8 cellular contexts compared by ENCODE assay signal in the genomic region with DNA sequence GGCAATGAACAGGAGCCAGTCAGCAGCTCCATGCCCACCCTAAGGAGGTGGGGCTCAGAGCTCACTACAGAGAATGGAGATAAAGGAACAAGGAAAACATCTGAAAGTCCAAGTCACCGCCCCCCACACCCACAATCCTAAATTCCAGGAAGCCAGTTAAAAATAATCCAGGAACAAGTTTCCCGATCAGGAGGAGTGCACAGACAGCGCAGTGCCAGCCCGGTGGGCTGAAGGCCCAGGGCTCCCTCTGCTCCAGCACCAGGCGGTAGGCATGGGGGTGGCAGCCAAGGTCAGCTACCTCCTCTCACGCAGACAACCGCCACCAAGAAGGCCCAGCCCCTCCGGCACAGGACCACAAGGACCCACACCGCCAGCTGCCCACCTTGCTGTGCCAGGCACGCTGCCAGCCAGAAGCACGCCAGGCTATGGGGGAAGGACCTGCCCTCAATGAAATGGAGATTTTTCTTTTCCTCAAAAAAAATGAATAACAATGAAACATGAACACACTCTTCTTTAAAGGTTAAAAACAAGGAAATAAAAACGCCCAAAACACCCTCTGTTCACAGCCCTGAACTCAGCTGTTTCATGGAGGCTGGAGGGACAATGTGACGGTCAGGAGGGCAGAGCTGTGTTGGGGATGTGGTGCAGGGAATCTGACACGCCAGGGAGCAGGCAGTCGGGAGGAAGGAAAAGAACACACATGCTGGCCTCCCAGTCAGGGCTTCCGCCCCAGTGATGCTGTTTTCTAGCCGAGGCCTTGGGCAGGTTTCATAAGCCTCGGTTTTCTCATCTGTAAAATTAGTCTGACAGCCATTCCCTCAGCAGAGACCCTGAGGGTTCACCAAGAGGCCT. TPM values are rescaled to one million over a fixed set of nuclear protein-coding genes. Genes with fewer than 3 reads are reported as not detected.
DNase-seq lines count a peak whose midpoint lies in the region; ATAC-seq and TF ChIP-seq lines count a peak whose summit lies in the region.

No MANE protein-coding gene starts in this region.

- H3K9me3 ChIP-seq in CD8-positive, alpha-beta memory T cell (ENCODE audit: low read length): no peaks in the 10 kb centered on the region
- H3K9me3 ChIP-seq in esophagus squamous epithelium (no peaks in the 10 kb centered on the region), ovary (no peaks in the 10 kb centered on the region)

- H3K27me3 ChIP-seq in CD8-positive, alpha-beta memory T cell (ENCODE audit: insufficient read depth, low read length, poor library complexity, severe bottlenecking): no peaks in the 10 kb centered on the region
- no peaks in the 10 kb centered on the region for H3K27me3 ChIP-seq in esophagus squamous epithelium
- no peaks in the 10 kb centered on the region for H3K27me3 ChIP-seq in ovary

- POLR2A ChIA-PET in CD8-positive, alpha-beta memory T cell (lab: Charles Lee): interaction anchor here (1.1 kb wide), 1 partner anchor 10 kb away, joined by 5 read pairs; no protein-coding TSS in a partner anchor
- POLR2A ChIA-PET in T-cell (lab: Charles Lee): interaction anchor here in 1 of 2 donors (0.6 to 0.7 kb wide), 2 partner anchors 499 to 1462 kb away, joined by 4 read pairs; no protein-coding TSS in a partner anchor

- peaks cover 0 to 12% (median 1%) of the 10 kb centered on the region in 3 donors for H3K36me3 Mint-ChIP-seq in CD8-positive, alpha-beta memory T cell
- H3K36me3 Mint-ChIP-seq in T-cell: peaks cover 3% of the 10 kb centered on the region

- peaks cover 82% of the 10 kb centered on the region for H3K4me1 ChIP-seq in CD8-positive, alpha-beta memory T cell (ENCODE audit: insufficient read depth, low read length)
- peaks cover 36 to 100% (median 77%) of the 10 kb centered on the region in 3 donors for H3K4me1 ChIP-seq in esophagus squamous epithelium
- peaks cover 29% of the 10 kb centered on the region for H3K4me1 ChIP-seq in ovary (ENCODE audit: insufficient read depth)

- H3K4me3 ChIP-seq in CD8-positive, alpha-beta memory T cell (ENCODE audit: low read length): no peak overlapping the region
- H3K4me3 ChIP-seq in esophagus squamous epithelium: peak overlapping the region in 3 of 4 donors; percentile 16 to 47 (median 18)
- no peak overlapping the region for H3K4me3 ChIP-seq in ovary

- DNase-seq in CD8-positive, alpha-beta memory T cell: no peak
- DNase-seq in T-cell: no peak
- DNase-seq in esophagus squamous epithelium (lab: John Stamatoyannopoulos, UW): no peak
- peak in 3 of 5 donors; percentile 42 to 53 (median 49) for DNase-seq in ovary
- DNase-seq in ACHN: no peak
- no peak for DNase-seq in NCI-H524 (lab: John Stamatoyannopoulos, UW)
- no peak for DNase-seq in NCI-H1417 (lab: John Stamatoyannopoulos, UW)

- no peaks in the 10 kb centered on the region for H3K36me3 ChIP-seq in CD8-positive, alpha-beta memory T cell (ENCODE audit: insufficient read depth, low read length)
- peaks cover 0 to 10% (median 0%) of the 10 kb centered on the region in 3 donors for H3K36me3 ChIP-seq in esophagus squamous epithelium
- no peaks in the 10 kb centered on the region for H3K36me3 ChIP-seq in ovary

- H3K27ac ChIP-seq in CD8-positive, alpha-beta memory T cell (ENCODE audit: low read depth, low read length): peak overlapping the region; percentile 32
- H3K27ac ChIP-seq in esophagus squamous epithelium: peak overlapping the region; percentile 60 to 81 (median 80)
- H3K27ac ChIP-seq in ovary: peak overlapping the region in 1 of 2 donors; percentile 27

- CTCF ChIA-PET in CD8-positive, alpha-beta memory T cell (lab: Charles Lee): interaction anchor here (0.7 to 0.8 kb wide), 2 partner anchors 16 to 88 kb away, joined by 3 read pairs; no protein-coding TSS in a partner anchor
- CTCF ChIA-PET in T-cell (lab: Charles Lee): no interaction called here

- no peak for TF ChIP-seq EP300 in ovary (IDR thresholded peaks at IDR 0.05)

- in situ Hi-C loops in ACHN (cut with HindIII; ENCODE audit: low pct_ligation_motif_present, low pct_unique_long_range_greater_than_20kb, low sequenced_read_pairs): no loop called here

- WGBS in esophagus squamous epithelium, 2 donors: 21 to 27% methylated on average over 15 to 16 of the region's 18 CpGs
- 21 to 34% (median 22%) methylated on average over 18 of the region's 18 CpGs for WGBS in ovary, 3 donors

- TF ChIP-seq POLR2A in esophagus squamous epithelium (IDR thresholded peaks at IDR 0.05) (no peak), ovary (IDR thresholded peaks at IDR 0.05) (no peak)

- ATAC-seq in T-cell (replicated peaks in 1 of 4) (no peak), GM21717 (IDR thresholded peaks at IDR 0.05; ENCODE audit: unreplicated experiment) (no peak)

- H3K27me3 Mint-ChIP-seq in CD8-positive, alpha-beta memory T cell: no peaks in the 10 kb centered on the region
- no peaks in the 10 kb centered on the region for H3K27me3 Mint-ChIP-seq in T-cell

- H3K9me3 Mint-ChIP-seq in CD8-positive, alpha-beta memory T cell: no peaks in the 10 kb centered on the region
- no peaks in the 10 kb centered on the region for H3K9me3 Mint-ChIP-seq in T-cell

- peak overlapping the region; percentile 29 to 83 (median 70) for H3K4me3 Mint-ChIP-seq in CD8-positive, alpha-beta memory T cell
- peak overlapping the region; percentile 46 to 93 (median 62) for H3K4me3 Mint-ChIP-seq in T-cell

- intact Hi-C loops in esophagus squamous epithelium (cut with DNase I): no loop called here
- intact Hi-C loops in ovary (cut with DNase I): loop anchor here in 1 of 4 donors (10.0 kb wide), 1 partner anchor 61 kb away; no protein-coding TSS in a partner anchor

- peak overlapping the region; percentile 75 to 98 (median 88) for H3K27ac Mint-ChIP-seq in CD8-positive, alpha-beta memory T cell
- H3K27ac Mint-ChIP-seq in T-cell: peak overlapping the region; percentile 97 to 98

- TF ChIP-seq CTCF in esophagus squamous epithelium (IDR thresholded peaks at IDR 0.05) (peak in 1 of 6 experiments; percentile 25), ovary (IDR thresholded peaks at IDR 0.05) (no peak)

- peaks cover 86 to 96% (median 96%) of the 10 kb centered on the region in 3 donors for H3K4me1 Mint-ChIP-seq in CD8-positive, alpha-beta memory T cell
- H3K4me1 Mint-ChIP-seq in T-cell: peaks cover 94 to 96% (median 94%) of the 10 kb centered on the region in 3 donors

RNA-seq across cellular contexts. Expression of gene STK24, which starts 11.0 kb away (rescaled TPM):
- total RNA-seq in CD8-positive, alpha-beta memory T cell: 100 to 1,000 TPM; 149 to 150 TPM
- 63.6 TPM for polyA plus RNA-seq in CD8-positive, alpha-beta memory T cell
- total RNA-seq in T-cell (100 to 1,000 TPM in 4 of 5 donors, 10 to 100 TPM in 1; 92.1 to 143 (median 113) TPM), esophagus squamous epithelium (100 to 1,000 TPM; 119 to 156 (median 130) TPM), ovary (10 to 100 TPM; 34.0 to 73.1 (median 60.6) TPM)
- 100 to 1,000 TPM in 1 of 2 donors, 10 to 100 TPM in 1; 46.4 to 153 TPM for polyA plus RNA-seq in ovary

Comparison
In these comparisons a context has a peak if more than half of its experiments do, and no peak if none do; other contexts are left out.
1. DNase-seq: peak in ovary (3 of 5); none in CD8-positive, alpha-beta memory T cell (0 of 5), T-cell (0 of 34), esophagus squamous epithelium (single experiment), ACHN (single experiment), NCI-H524 (0 of 2) and NCI-H1417 (0 of 3).
2. H3K4me3 ChIP-seq: peak in esophagus squamous epithelium (3 of 4); none in CD8-positive, alpha-beta memory T cell (single experiment) and ovary (single experiment).